ENCODE assay signal across 12 cellular contexts in genomic region chr17:48310748-48311213, GRCh38.
DNase-seq lines count a peak whose midpoint lies in the region; ATAC-seq and TF ChIP-seq lines count a peak whose summit lies in the region.
"Had no signal": no experiment of that assay in that cellular context is flagged by ENCODE, and none has a peak within 500 bp of the region (broad histone marks: within the 10 kb centered on the region; RNA-seq: fewer than 3 reads in every experiment).

No MANE protein-coding gene starts in this region.

- peaks cover 0 to 6% (median 2%) of the 10 kb centered on the region in 4 donors for H3K4me1 ChIP-seq in transverse colon
- no peaks in the 10 kb centered on the region for H3K4me1 ChIP-seq in left ventricle myocardium inferior

- H3K9me3 ChIP-seq in transverse colon (no peaks in the 10 kb centered on the region), left ventricle myocardium inferior (replicated peaks) (no peaks in the 10 kb centered on the region)

- no peak for TF ChIP-seq CTCF in retinal pigment epithelial cell (conservative IDR thresholded peaks at IDR 0.05; ENCODE audit: low read depth, low read length)
- no peak for TF ChIP-seq CTCF in transverse colon (IDR thresholded peaks at IDR 0.05)
- no peak for TF ChIP-seq CTCF in left ventricle myocardium inferior (IDR thresholded peaks at IDR 0.05; ENCODE audit: borderline replicate concordance)

- 12 to 54% methylated on average over 5 to 16 of the region's 16 CpGs for WGBS in transverse colon (ENCODE audit: low coverage in 1 of 2), 2 donors

- no peak overlapping the region for H3K27ac ChIP-seq in transverse colon
- H3K27ac ChIP-seq in left ventricle myocardium inferior (replicated peaks): no peak overlapping the region

- no peak for ATAC-seq in GM18511 (IDR thresholded peaks at IDR 0.05; ENCODE audit: unreplicated experiment)
- ATAC-seq: activated naive CD8-positive, alpha-beta T cell treated with anti-CD3 and anti-CD28 coated beads, Interleukin-2, amount 50 U/mL, for 24 hours; GM12878 had no signal

- peak overlapping the region; percentile 24 for H3K4me3 ChIP-seq in retinal pigment epithelial cell (ENCODE audit: low read length)
- H3K4me3 ChIP-seq in transverse colon: no peak overlapping the region
- H3K4me3 ChIP-seq in left ventricle myocardium inferior: no peak overlapping the region
- H3K4me3 ChIP-seq: GM12878, lung had no signal

- intact Hi-C loops in transverse colon (cut with DNase I; ENCODE audit: low total_unique reads) (no loop called here), left ventricle myocardium inferior (cut with micrococcal nuclease) (no loop called here)

- DNase-seq in NCI-H1092 treated with DMSO at 0.1 percent for 48 hours (lab: John Stamatoyannopoulos, UW) (peak; percentile 97), NCI-H2227 treated with DMSO at 0.1 percent for 48 hours (lab: John Stamatoyannopoulos, UW) (peak; percentile 55), ecto neural progenitor cell (ENCODE audit: low spot score) (peak; percentile 64), retinal pigment epithelial cell (ENCODE audit: low read depth) (no peak), transverse colon (no peak), left ventricle myocardium inferior (no peak)
- DNase-seq: activated naive CD8-positive, alpha-beta T cell treated with anti-CD3 and anti-CD28 coated beads, Interleukin-2, amount 50 U/mL, for 24 hours; HFFc6; stimulated activated CD4-positive, alpha-beta T cell treated with anti-CD3 and anti-CD28 coated beads, Interleukin-4, amount 100 ng/mL, for 4 hours had no signal

- no peak for TF ChIP-seq POLR2A in transverse colon (IDR thresholded peaks at IDR 0.05)

- TF ChIP-seq EP300 in transverse colon (IDR thresholded peaks at IDR 0.05; ENCODE audit: low read depth): no peak

- in situ Hi-C loops in transverse colon (cut with MboI; ENCODE audit: low pct_ligation_motif_present in 1 of 4, low pct_unique_long_range_greater_than_20kb in 1 of 4, low sequenced_read_pairs in 3 of 4): no loop called here

- H3K27me3 ChIP-seq in transverse colon (peaks cover 80% of the 10 kb centered on the region), left ventricle myocardium inferior (ENCODE audit: low read depth) (peaks cover 100% of the 10 kb centered on the region)

- H3K36me3 ChIP-seq in transverse colon (no peaks in the 10 kb centered on the region), left ventricle myocardium inferior (no peaks in the 10 kb centered on the region)

Comparison
In these comparisons a context has a peak if more than half of its experiments do, and no peak if none do; other contexts are left out.
1. DNase-seq: peak in NCI-H1092 treated with DMSO at 0.1 percent for 48 hours (single experiment), NCI-H2227 treated with DMSO at 0.1 percent for 48 hours (single experiment) and ecto neural progenitor cell (single experiment); none in retinal pigment epithelial cell (single experiment), transverse colon (single experiment) and left ventricle myocardium inferior (single experiment).